In genomic region chr17:62652251-62653001, GRCh38 we compare ENCODE assay signal across 8 cellular contexts. TPM values are rescaled to one million over a fixed set of nuclear protein-coding genes. Genes with fewer than 3 reads are reported as not detected.
DNase-seq lines count a peak whose midpoint lies in the region; ATAC-seq and TF ChIP-seq lines count a peak whose summit lies in the region.

No MANE protein-coding gene starts in this region.

- H3K4me2 ChIP-seq in fibroblast of lung (ENCODE audit: extremely low read depth, insufficient read depth, low read length) = peak overlapping the region; percentile 87

- H3K27ac Mint-ChIP-seq in naive thymus-derived CD8-positive, alpha-beta T cell = peak overlapping the region; percentile 84 to 95 (median 93)

- peak overlapping the region; percentile 69 for H3K9ac ChIP-seq in fibroblast of lung (ENCODE audit: insufficient read depth, low read length)

- H4K20me1 ChIP-seq in fibroblast of lung (ENCODE audit: control insufficient read depth, extremely low read depth, insufficient read depth, low read length) = no peaks in the 10 kb centered on the region

- H3K36me3 Mint-ChIP-seq in naive thymus-derived CD8-positive, alpha-beta T cell = no peaks in the 10 kb centered on the region

- no peak overlapping the region for H2AFZ ChIP-seq in fibroblast of lung (ENCODE audit: low read length)

- H3K79me2 ChIP-seq in fibroblast of lung (ENCODE audit: control insufficient read depth, insufficient read depth, low read length) = peaks cover 26% of the 10 kb centered on the region

- peak overlapping the region; percentile 85 to 98 (median 90) for H3K4me3 Mint-ChIP-seq in naive thymus-derived CD8-positive, alpha-beta T cell

- H3K4me1 ChIP-seq in fibroblast of lung (ENCODE audit: control insufficient read depth, extremely low read depth, insufficient read depth, low read length) (peaks cover 28% of the 10 kb centered on the region), uterus (peaks cover 0 to 24% of the 10 kb centered on the region in 2 donors)

- no peaks in the 10 kb centered on the region for H3K27me3 Mint-ChIP-seq in naive thymus-derived CD8-positive, alpha-beta T cell

- H3K27ac ChIP-seq in fibroblast of lung (ENCODE audit: insufficient read depth, low read length) (peak overlapping the region; percentile 85), uterus (peak overlapping the region; percentile 17 to 68)

- peaks cover 4% of the 10 kb centered on the region for H3K36me3 ChIP-seq in fibroblast of lung (ENCODE audit: control insufficient read depth, insufficient read depth, low read length)
- H3K36me3 ChIP-seq in uterus = no peaks in the 10 kb centered on the region

- peak overlapping the region; percentile 19 to 49 (median 38) for H3K4me3 ChIP-seq in fibroblast of lung (replicated peaks in 1 of 4; ENCODE audit: control extremely low read depth in 1 of 4, insufficient read depth in 1 of 4, low read depth in 3 of 4, low read length in 4 of 4)
- H3K4me3 ChIP-seq in uterus = peak overlapping the region; percentile 29 to 33

- intact Hi-C loops in uterus (cut with DNase I; ENCODE audit: low total_unique reads) = no loop called here

- H3K9me3 Mint-ChIP-seq in naive thymus-derived CD8-positive, alpha-beta T cell = no peaks in the 10 kb centered on the region

- POLR2A ChIA-PET in naive thymus-derived CD8-positive, alpha-beta T cell (lab: Charles Lee) = no interaction called here

- TF ChIP-seq CTCF in fibroblast of lung (conservative IDR thresholded peaks at IDR 0.05 in 1 of 2, IDR thresholded peaks at IDR 0.05 in 1 of 2; ENCODE audit: low read depth in 1 of 2, low read length in 2 of 2) = no peak
- no peak for TF ChIP-seq CTCF in uterus (IDR thresholded peaks at IDR 0.05)

- H3K27me3 ChIP-seq in fibroblast of lung (ENCODE audit: control insufficient read depth, insufficient read depth, low read length) (no peaks in the 10 kb centered on the region), uterus (no peaks in the 10 kb centered on the region)

- no peak for TF ChIP-seq POLR2A in uterus (IDR thresholded peaks at IDR 0.05)

- H3K9me3 ChIP-seq in fibroblast of lung (ENCODE audit: control insufficient read depth, insufficient read depth, low read depth, low read length) (no peaks in the 10 kb centered on the region), uterus (no peaks in the 10 kb centered on the region)

- DNase-seq in activated CD4-positive, CD25-positive, alpha-beta regulatory T cell treated with anti-CD3 and anti-CD28 coated beads, Interleukin-2, amount 50 U/mL, for 72 hours = peak; percentile 40
- DNase-seq in NCI-H2227 (lab: John Stamatoyannopoulos, UW; ENCODE audit: unreplicated experiment) (peak; percentile 68), fibroblast of lung (ENCODE audit: low read depth in 2 of 2) (peak; percentile 63 to 86), uterus (peak in 1 of 2 donors; percentile 53)
- peak; percentile 43 for DNase-seq in activated CD8-positive, alpha-beta memory T cell treated with anti-CD3 and anti-CD28 coated beads, Interleukin-2, amount 50 U/mL, for 4 hours
- peak in 9 of 10 donors; percentile 14 to 71 (median 41) for DNase-seq in naive thymus-derived CD8-positive, alpha-beta T cell

- H3K4me1 Mint-ChIP-seq in naive thymus-derived CD8-positive, alpha-beta T cell = peaks cover 8 to 22% (median 19%) of the 10 kb centered on the region in 4 donors

- ATAC-seq in activated CD4-positive, CD25-positive, alpha-beta regulatory T cell treated with anti-CD3 and anti-CD28 coated beads, Interleukin-2, amount 50 U/mL, for 24 hours = no peak
- peak; percentile 36 to 63 for ATAC-seq in naive thymus-derived CD8-positive, alpha-beta T cell
- ATAC-seq in HG02763 (IDR thresholded peaks at IDR 0.05; ENCODE audit: unreplicated experiment) = no peak

RNA-seq across cellular contexts. Expression of gene MRC2, which starts 25.0 kb away (rescaled TPM):
- total RNA-seq in fibroblast of lung (164 and 246 TPM in 2 replicates), uterus (100 to 1,000 TPM in 2 of 4 donors, 10 to 100 TPM in 2; 30.7 to 273 (median 102) TPM)
- 48.2 and 98.7 TPM in 2 replicates for polyA plus RNA-seq in fibroblast of lung
- polyA plus RNA-seq in fibroblast of lung (2012) = 116 and 244 TPM in 2 replicates
- 101 and 208 TPM in 2 replicates for polyA minus RNA-seq in fibroblast of lung (ENCODE audit: low replicate concordance)
- total RNA-seq in naive thymus-derived CD8-positive, alpha-beta T cell = 10 to 100 TPM in 1 of 2 experiments, 1 to 10 TPM in 1; 7.3 to 11.0 TPM
- 1 to 10 TPM in 1 of 3 donors, under 1 TPM in 2; 0.74 to 1.3 (median 0.80) TPM for polyA plus RNA-seq in naive thymus-derived CD8-positive, alpha-beta T cell

Comparison
In these comparisons a context has a peak if more than half of its experiments do, and no peak if none do; other contexts are left out.
1. ATAC-seq: peak in naive thymus-derived CD8-positive, alpha-beta T cell (2 of 2); none in activated CD4-positive, CD25-positive, alpha-beta regulatory T cell treated with anti-CD3 and anti-CD28 coated beads, Interleukin-2, amount 50 U/mL, for 24 hours (0 of 2) and HG02763 (single experiment).